ENCODE assay signal across 20 cellular contexts in genomic region chr12:64840949-64841717, GRCh38. TPM values are rescaled to one million over a fixed set of nuclear protein-coding genes. Genes with fewer than 3 reads are reported as not detected.
A peak's percentile ranks its signal among the peaks of the same experiment; 100 is the strongest.
DNase-seq lines count a peak whose midpoint lies in the region; ATAC-seq, FAIRE-seq and TF ChIP-seq lines count a peak whose summit lies in the region.
"Had no signal": no experiment of that assay in that cellular context is flagged by ENCODE, and none has a peak within 500 bp of the region (broad histone marks: within the 10 kb centered on the region; RNA-seq: fewer than 3 reads in every experiment).

No MANE protein-coding gene starts in this region.

- FAIRE-seq in small intestine (lab: Jason Lieb, UNC): no peak
- FAIRE-seq: A204.1 had no signal

- 84 to 89% (median 88%) methylated on average over 5 of the region's 5 CpGs for WGBS in small intestine, 3 donors

- H3K4me3 ChIP-seq in HEK293 (ENCODE audit: low read depth, low read length) (no peak overlapping the region), small intestine (ENCODE audit: low read depth in 1 of 2, low read length in 2 of 2) (no peak overlapping the region)
- H3K4me3 ChIP-seq: SJSA1 had no signal

- TF ChIP-seq CTCF in HEK293 (tag by site-specific recombination; IDR thresholded peaks at IDR 0.05) (no peak), foreskin keratinocyte (conservative IDR thresholded peaks at IDR 0.05) (no peak)

- H3K27ac ChIP-seq in HEK293 (ENCODE audit: extremely low read depth, low read depth, low read length): no peak overlapping the region
- no peak overlapping the region for H3K27ac ChIP-seq in foreskin keratinocyte
- no peak overlapping the region for H3K27ac ChIP-seq in small intestine (ENCODE audit: low read depth in 1 of 2, low read length in 1 of 2)
- H3K27ac ChIP-seq: RWPE1, SJSA1 had no signal

- POLR2A ChIA-PET in HEK293 (lab: Yijun Ruan, JAX): no interaction called here

- ATAC-seq in foreskin keratinocyte (peak; percentile 28), HG03342 (IDR thresholded peaks at IDR 0.05; ENCODE audit: unreplicated experiment) (no peak), GM19452 (IDR thresholded peaks at IDR 0.05; ENCODE audit: unreplicated experiment) (no peak)

- CTCF ChIA-PET in HEK293 (lab: Yijun Ruan, JAX): no interaction called here

- H3K27me3 ChIP-seq in foreskin keratinocyte (peaks cover 31% of the 10 kb centered on the region), small intestine (ENCODE audit: control insufficient read depth in 2 of 2, insufficient read depth in 2 of 2, low read length in 2 of 2) (no peaks in the 10 kb centered on the region)

- DNase-seq in SHP77 treated with DMSO at 0.1 percent for 48 hours (lab: John Stamatoyannopoulos, UW): peak; percentile 25
- no peak for DNase-seq in foreskin keratinocyte
- peak; percentile 45 for DNase-seq in small intestine
- DNase-seq in NCI-H226: no peak
- DNase-seq: BE2C; Caco-2; CD4-positive, alpha-beta T cell; HFFc6; Kasumi-1; NCI-H1092 treated with DMSO at 0.1 percent for 48 hours; NCI-H146; NCI-H510A; NCI-H748 treated with DMSO at 0.1 percent for 48 hours; OCI-M1 had no signal

- H3K9me3 ChIP-seq in HEK293 (ENCODE audit: control insufficient read depth, insufficient read depth, low read depth, low read length) (no peaks in the 10 kb centered on the region), small intestine (ENCODE audit: control insufficient read depth, low read depth) (no peaks in the 10 kb centered on the region)
- H3K9me3 ChIP-seq: BE2C, Caco-2, SJSA1 had no signal

- H3K4me1 ChIP-seq in HEK293 (ENCODE audit: control insufficient read depth, insufficient read depth, low read length): no peaks in the 10 kb centered on the region
- no peaks in the 10 kb centered on the region for H3K4me1 ChIP-seq in foreskin keratinocyte
- H3K4me1 ChIP-seq in small intestine (ENCODE audit: control insufficient read depth in 2 of 2, insufficient read depth in 1 of 2, low read depth in 1 of 2, low read length in 1 of 2): no peaks in the 10 kb centered on the region
- H3K4me1 ChIP-seq: BE2C, Caco-2, SJSA1 had no signal

- H3K36me3 ChIP-seq in HEK293 (ENCODE audit: control insufficient read depth in 2 of 2, insufficient read depth in 1 of 2, low read length in 2 of 2): no peaks in the 10 kb centered on the region; a peak in 1 of 3 replicates
- peaks cover 0 to 4% of the 10 kb centered on the region in 2 donors for H3K36me3 ChIP-seq in small intestine (ENCODE audit: control insufficient read depth in 2 of 2, insufficient read depth in 2 of 2, low read length in 2 of 2)
- H3K36me3 ChIP-seq: BE2C, SJSA1 had no signal

TF ChIP-seq in HEK293, 187 proteins besides CTCF, POLR2A, EP300 and RAD21:
- TF ChIP-seq ZNF354C (tag by site-specific recombination; IDR thresholded peaks at IDR 0.05; ENCODE audit: borderline replicate concordance, low read depth) (no peak), ZIC2 (tag by site-specific recombination; IDR thresholded peaks at IDR 0.05) (0 out of 2 replicates have a peak, but pooled peaks have one; percentile 16)

RNA-seq across cellular contexts. Expression of gene TBC1D30, which starts 16.7 kb away (rescaled TPM):
- total RNA-seq in foreskin keratinocyte: 0.31 and 0.39 TPM in 2 replicates
- polyA plus RNA-seq in foreskin keratinocyte (0.36 and 0.42 TPM in 2 replicates), small intestine (1 to 10 TPM; 2.2 to 7.7 (median 4.7) TPM)
- total RNA-seq: SJSA1 had no signal

Comparison
In these comparisons a context has a peak if more than half of its experiments do, and no peak if none do; other contexts are left out.
1. DNase-seq: peak in SHP77 treated with DMSO at 0.1 percent for 48 hours (single experiment) and small intestine (single experiment); none in foreskin keratinocyte (0 of 2) and NCI-H226 (single experiment).